In genomic region chr16:66182592-66182991, GRCh38 we compare ENCODE assay signal across 31 cellular contexts.
"Had no signal": no experiment of that assay in that cellular context is flagged by ENCODE, and none has a peak within 500 bp of the region (broad histone marks: within the 10 kb centered on the region; RNA-seq: fewer than 3 reads in every experiment).

No MANE protein-coding gene starts in this region.

- H3K9me3 ChIP-seq: ascending aorta, Peyer's patch had no signal

- H3K27ac Mint-ChIP-seq: activated CD4-positive, alpha-beta T cell treated with anti-CD3 and anti-CD28 coated beads, Interleukin-2, amount 10 ng/mL, durations not matched to agents 24 days and 14 days; activated CD8-positive, alpha-beta T cell treated with anti-CD3 and anti-CD28 coated beads for 36 hours; activated naive CD4-positive, alpha-beta T cell treated with anti-CD3 and anti-CD28 coated beads, Interleukin-2, amount 50 U/mL, for 24 hours; activated naive CD8-positive, alpha-beta T cell treated with anti-CD3 and anti-CD28 coated beads, Interleukin-2, amount 10 ng/mL, durations not matched to agents 7 days and 5 days; activated T-cell treated with anti-CD3 and anti-CD28 coated beads, Interleukin-2, amount 50 U/mL, for 24 hours; activated T-helper 2 cell treated with anti-CD3 and anti-CD28 coated beads, Interferon-gamma antibody, Interleukin-2, Interleukin-4, amounts not matched to agents 10 μg/mL and 5 μg/mL and 100 μg/mL, durations not matched to agents 14 hours and 24 hours and 36 hours had no signal

- H3K4me3 Mint-ChIP-seq: activated CD4-positive, alpha-beta T cell treated with anti-CD3 and anti-CD28 coated beads, Interleukin-2, amount 10 ng/mL, durations not matched to agents 24 days and 14 days; activated CD8-positive, alpha-beta T cell treated with anti-CD3 and anti-CD28 coated beads for 36 hours; activated naive CD4-positive, alpha-beta T cell treated with anti-CD3 and anti-CD28 coated beads, Interleukin-2, amount 50 U/mL, for 24 hours; activated naive CD8-positive, alpha-beta T cell treated with anti-CD3 and anti-CD28 coated beads, Interleukin-2, amount 10 ng/mL, durations not matched to agents 7 days and 5 days; activated T-cell treated with anti-CD3 and anti-CD28 coated beads, Interleukin-2, amount 50 U/mL, for 24 hours had no signal

- H3K4me3 ChIP-seq: ascending aorta, Peyer's patch had no signal

- H3K4me1 ChIP-seq: ascending aorta, Peyer's patch had no signal

- H3K36me3 ChIP-seq: ascending aorta, Peyer's patch had no signal

- H3K27ac ChIP-seq: ascending aorta, Peyer's patch had no signal

- H3K27me3 ChIP-seq: ascending aorta, Peyer's patch had no signal

- DNase-seq: activated CD4-positive, alpha-beta T cell treated with anti-CD3 and anti-CD28 coated beads, Interleukin-2, amount 10 ng/mL, durations not matched to agents 24 days and 14 days; activated CD4-positive, alpha-beta T cell treated with anti-CD3 and anti-CD28 coated beads, Interleukin-2, amount 50 U/mL, for 4 hours; activated CD8-positive, alpha-beta T cell treated with anti-CD3 and anti-CD28 coated beads for 36 hours; activated gamma-delta T cell; activated naive CD4-positive, alpha-beta T cell treated with Interleukin-2 at 50 U/mL for 16 hours; activated naive CD8-positive, alpha-beta T cell treated with anti-CD3 and anti-CD28 coated beads, Interleukin-2, amount 10 ng/mL, durations not matched to agents 7 days and 5 days; activated T-cell treated with anti-CD3 and anti-CD28 coated beads, Interleukin-2, amount 50 U/mL, for 24 hours; amygdala; central memory CD4-positive, alpha-beta T cell; Kasumi-1; KG1; MM.1S; MV-4-11; NCI-H1092; NCI-H1436 treated with DMSO at 0.1 percent for 48 hours; NCI-H1694 treated with DMSO at 0.1 percent for 48 hours; NCI-H2029 treated with DMSO at 0.1 percent for 48 hours; NCI-H2107; NCI-H2171; NCI-H510A; NCI-H526; NCI-H748 treated with DMSO at 0.1 percent for 48 hours; NK-92 treated with Interleukin-12 subunit alpha and Interleukin-12 subunit beta, amount 100 ng/mL, for 24 hours; PC-3; Peyer's patch; RPMI8226; SIG-M5; T1000 had no signal

- H3K4me1 Mint-ChIP-seq: activated CD4-positive, alpha-beta T cell treated with anti-CD3 and anti-CD28 coated beads, Interleukin-2, amount 10 ng/mL, durations not matched to agents 24 days and 14 days; activated naive CD4-positive, alpha-beta T cell treated with anti-CD3 and anti-CD28 coated beads, Interleukin-2, amount 50 U/mL, for 24 hours; activated naive CD8-positive, alpha-beta T cell treated with anti-CD3 and anti-CD28 coated beads, Interleukin-2, amount 10 ng/mL, durations not matched to agents 7 days and 5 days had no signal

- H3K36me3 Mint-ChIP-seq: activated naive CD4-positive, alpha-beta T cell treated with anti-CD3 and anti-CD28 coated beads, Interleukin-2, amount 50 U/mL, for 24 hours; activated naive CD8-positive, alpha-beta T cell treated with anti-CD3 and anti-CD28 coated beads, Interleukin-2, amount 10 ng/mL, durations not matched to agents 7 days and 5 days had no signal

- ATAC-seq: activated CD8-positive, alpha-beta T cell treated with anti-CD3 and anti-CD28 coated beads for 36 hours; PC-3 had no signal
